ENCODE assay signal across 8 cellular contexts in genomic region chr1:52034050-52034384, GRCh38. TPM values are rescaled to one million over a fixed set of nuclear protein-coding genes. Genes with fewer than 3 reads are reported as not detected.
DNase-seq lines count a peak whose midpoint lies in the region; ATAC-seq, FAIRE-seq and TF ChIP-seq lines count a peak whose summit lies in the region.

No MANE protein-coding gene starts in this region.

- peak overlapping the region in 2 of 3 experiments; percentile 80 to 94 for H3K4me3 ChIP-seq in keratinocyte (ENCODE audit: control insufficient read depth in 2 of 3, extremely low read depth in 1 of 3, insufficient read depth in 2 of 3, low read depth in 1 of 3, low read length in 3 of 3)
- peak overlapping the region; percentile 77 to 97 for H3K4me3 ChIP-seq in stomach smooth muscle (ENCODE audit: low read length in 2 of 2)

- peak overlapping the region; percentile 91 for H2AFZ ChIP-seq in keratinocyte (ENCODE audit: control insufficient read depth, low read length)

- H3K4me2 ChIP-seq in keratinocyte (ENCODE audit: control insufficient read depth, extremely low read depth, insufficient read depth, low read depth, low read length): peak overlapping the region; percentile 84

- ATAC-seq in HG02798 (IDR thresholded peaks at IDR 0.05; ENCODE audit: poor library complexity, unreplicated experiment): no peak

- H3K79me2 ChIP-seq in keratinocyte (ENCODE audit: control insufficient read depth, insufficient read depth, low read length): peaks cover 32% of the 10 kb centered on the region

- peak; percentile 31 for DNase-seq in NCI-H2227 (lab: John Stamatoyannopoulos, UW; ENCODE audit: unreplicated experiment)
- no peak for DNase-seq in NCI-H2227 treated with DMSO at 0.1 percent for 48 hours (lab: John Stamatoyannopoulos, UW)
- DNase-seq in activated naive CD8-positive, alpha-beta T cell treated with anti-CD3 and anti-CD28 coated beads for 36 hours: no peak
- no peak for DNase-seq in keratinocyte (ENCODE audit: low read depth, low spot score)
- DNase-seq in nucleus accumbens (lab: John Stamatoyannopoulos, UW): no peak
- DNase-seq in SW480 (ENCODE audit: low spot score): no peak

- H3K9me1 ChIP-seq in keratinocyte (ENCODE audit: control insufficient read depth, extremely low read depth, insufficient read depth, low read length): no peaks in the 10 kb centered on the region

- peak overlapping the region; percentile 92 for H3K27ac Mint-ChIP-seq in activated naive CD8-positive, alpha-beta T cell treated with anti-CD3 and anti-CD28 coated beads for 36 hours

- H3K27ac ChIP-seq in keratinocyte (ENCODE audit: control insufficient read depth, insufficient read depth, low read length) (peak overlapping the region; percentile 78), stomach smooth muscle (ENCODE audit: low read length) (peak overlapping the region; percentile 59)

- no peaks in the 10 kb centered on the region for H3K9me3 Mint-ChIP-seq in activated naive CD8-positive, alpha-beta T cell treated with anti-CD3 and anti-CD28 coated beads for 36 hours

- H3K36me3 ChIP-seq in keratinocyte (ENCODE audit: control insufficient read depth in 2 of 2, extremely low read depth in 1 of 2, insufficient read depth in 2 of 2, low read length in 2 of 2) (peaks cover 0 to 2% of the 10 kb centered on the region in 2 experiments), stomach smooth muscle (ENCODE audit: control insufficient read depth in 2 of 2, insufficient read depth in 2 of 2, low read length in 2 of 2) (peaks cover 0 to under 1% of the 10 kb centered on the region in 2 donors)

- dilution Hi-C loops in keratinocyte (cut with MboI; ENCODE audit: extremely low pct_ligation_motif_present, low sequenced_read_pairs): no loop called here

- peak overlapping the region; percentile 92 for H3K4me3 Mint-ChIP-seq in activated naive CD8-positive, alpha-beta T cell treated with anti-CD3 and anti-CD28 coated beads for 36 hours

- H3K4me1 ChIP-seq in keratinocyte (ENCODE audit: control insufficient read depth, extremely low read depth, insufficient read depth, low read length) (peaks cover 21% of the 10 kb centered on the region), stomach smooth muscle (ENCODE audit: control insufficient read depth, insufficient read depth, low read length) (peaks cover 12% of the 10 kb centered on the region)

- peaks cover 40% of the 10 kb centered on the region for H3K36me3 Mint-ChIP-seq in activated naive CD8-positive, alpha-beta T cell treated with anti-CD3 and anti-CD28 coated beads for 36 hours

- H3K4me1 Mint-ChIP-seq in activated naive CD8-positive, alpha-beta T cell treated with anti-CD3 and anti-CD28 coated beads for 36 hours: peaks cover 26% of the 10 kb centered on the region

- TF ChIP-seq CTCF in keratinocyte (optimal IDR thresholded peaks at IDR 0.05 in 1 of 3, IDR thresholded peaks at IDR 0.05 in 1 of 3, conservative IDR thresholded peaks at IDR 0.05 in 1 of 3; ENCODE audit: extremely low read depth in 1 of 3, insufficient read depth in 2 of 3, low read length in 3 of 3): no peak

- H3K9me3 ChIP-seq in keratinocyte (ENCODE audit: control insufficient read depth, low read depth, low read length) (no peaks in the 10 kb centered on the region), stomach smooth muscle (ENCODE audit: control insufficient read depth in 2 of 2, low read length in 2 of 2) (no peaks in the 10 kb centered on the region)

- FAIRE-seq in keratinocyte (lab: Jason Lieb, UNC): no peak

- H3K9ac ChIP-seq in keratinocyte (ENCODE audit: control insufficient read depth, extremely low read depth, insufficient read depth, low read length) (peak overlapping the region; percentile 90), stomach smooth muscle (ENCODE audit: low read length in 2 of 2) (peak overlapping the region; percentile 73 to 82)

- H3K27me3 ChIP-seq in keratinocyte (ENCODE audit: control insufficient read depth, extremely low read depth, insufficient read depth, low read length): no peaks in the 10 kb centered on the region
- no peaks in the 10 kb centered on the region for H3K27me3 ChIP-seq in stomach smooth muscle (ENCODE audit: control insufficient read depth in 1 of 2, insufficient read depth in 2 of 2, low read length in 2 of 2)

- H3K27me3 Mint-ChIP-seq in activated naive CD8-positive, alpha-beta T cell treated with anti-CD3 and anti-CD28 coated beads for 36 hours: no peaks in the 10 kb centered on the region

- peaks cover 9% of the 10 kb centered on the region for H4K20me1 ChIP-seq in keratinocyte (ENCODE audit: control insufficient read depth, extremely low read depth, insufficient read depth, low read length)

RNA-seq across cellular contexts. Expression of gene KTI12, which starts 0.4 kb away (rescaled TPM):
- 10 to 100 TPM; 17.6 to 18.1 TPM for total RNA-seq in activated naive CD8-positive, alpha-beta T cell treated with anti-CD3 and anti-CD28 coated beads for 36 hours
- 7.4 to 11.9 TPM (median 8.1 TPM) in 3 replicates for polyA plus RNA-seq in keratinocyte
- polyA plus RNA-seq in keratinocyte (2011; ENCODE audit: low read depth): 3.8 TPM
- polyA plus RNA-seq in keratinocyte (2011; cell fraction: cytosol; rRNA removed): 7.9 and 9.1 TPM in 2 replicates
- 8.5 and 10.2 TPM in 2 replicates for polyA plus RNA-seq in keratinocyte (2011; cell fraction: nucleus; rRNA removed)
- 7.2 and 11.1 TPM in 2 replicates for polyA plus RNA-seq in keratinocyte (2012; ENCODE audit: low replicate concordance)
- 4.7 to 7.6 TPM (median 7.1 TPM) in 3 replicates for polyA minus RNA-seq in keratinocyte
- 4.2 TPM for polyA minus RNA-seq in keratinocyte (2011; cell fraction: cytosol; rRNA and poly(A)+ RNA removed)
- polyA minus RNA-seq in keratinocyte (2011; cell fraction: nucleus; rRNA and poly(A)+ RNA removed): 4.1 and 5.0 TPM in 2 replicates

RNA-seq across cellular contexts. Expression of gene TXNDC12, which starts 21.0 kb away (rescaled TPM):
- 10 to 100 TPM; 33.3 to 36.1 TPM for total RNA-seq in activated naive CD8-positive, alpha-beta T cell treated with anti-CD3 and anti-CD28 coated beads for 36 hours
- polyA plus RNA-seq in keratinocyte: 26.5 to 28.2 TPM (median 26.5 TPM) in 3 replicates
- polyA plus RNA-seq in keratinocyte (2011; ENCODE audit: low read depth): 28.6 TPM
- polyA plus RNA-seq in keratinocyte (2011; cell fraction: cytosol; rRNA removed): 22.8 and 23.9 TPM in 2 replicates
- polyA plus RNA-seq in keratinocyte (2011; cell fraction: nucleus; rRNA removed): 20.7 and 22.9 TPM in 2 replicates
- polyA plus RNA-seq in keratinocyte (2012; ENCODE audit: low replicate concordance): 39.5 and 42.1 TPM in 2 replicates
- polyA minus RNA-seq in keratinocyte: 11.0 to 15.2 TPM (median 12.3 TPM) in 3 replicates
- polyA minus RNA-seq in keratinocyte (2011; cell fraction: cytosol; rRNA and poly(A)+ RNA removed): 90.0 TPM
- polyA minus RNA-seq in keratinocyte (2011; cell fraction: nucleus; rRNA and poly(A)+ RNA removed): 12.3 and 12.5 TPM in 2 replicates

RNA-seq across cellular contexts. Expression of gene BTF3L4, which starts 22.1 kb away (rescaled TPM):
- total RNA-seq in activated naive CD8-positive, alpha-beta T cell treated with anti-CD3 and anti-CD28 coated beads for 36 hours: 10 to 100 TPM; 40.2 to 43.2 TPM
- polyA plus RNA-seq in keratinocyte: 31.8 to 55.4 TPM (median 35.8 TPM) in 3 replicates
- 64.1 TPM for polyA plus RNA-seq in keratinocyte (2011; ENCODE audit: low read depth)
- 32.9 and 65.9 TPM in 2 replicates for polyA plus RNA-seq in keratinocyte (2011; cell fraction: cytosol; rRNA removed)
- 24.1 and 33.0 TPM in 2 replicates for polyA plus RNA-seq in keratinocyte (2011; cell fraction: nucleus; rRNA removed)
- 33.9 and 49.9 TPM in 2 replicates for polyA plus RNA-seq in keratinocyte (2012; ENCODE audit: low replicate concordance)
- polyA minus RNA-seq in keratinocyte: 6.0 to 30.2 TPM (median 18.9 TPM) in 3 replicates
- polyA minus RNA-seq in keratinocyte (2011; cell fraction: cytosol; rRNA and poly(A)+ RNA removed): 22.8 TPM
- polyA minus RNA-seq in keratinocyte (2011; cell fraction: nucleus; rRNA and poly(A)+ RNA removed): 8.8 and 16.3 TPM in 2 replicates

RNA-seq across cellular contexts. Expression of gene RAB3B, which starts 43.5 kb away (rescaled TPM):
- under 1 TPM; 0.06 to 0.08 TPM for total RNA-seq in activated naive CD8-positive, alpha-beta T cell treated with anti-CD3 and anti-CD28 coated beads for 36 hours
- polyA plus RNA-seq in keratinocyte: 1.2 to 4.7 TPM (median 2.6 TPM) in 3 replicates
- 0.64 TPM for polyA plus RNA-seq in keratinocyte (2011; ENCODE audit: low read depth)
- 2.2 and 3.3 TPM in 2 replicates for polyA plus RNA-seq in keratinocyte (2011; cell fraction: cytosol; rRNA removed)
- polyA plus RNA-seq in keratinocyte (2011; cell fraction: nucleus; rRNA removed): 2.4 and 2.6 TPM in 2 replicates
- polyA plus RNA-seq in keratinocyte (2012; ENCODE audit: low replicate concordance): 0.54 and 5.9 TPM in 2 replicates
- 2.9 to 8.0 TPM (median 7.9 TPM) in 3 replicates for polyA minus RNA-seq in keratinocyte
- polyA minus RNA-seq in keratinocyte (2011; cell fraction: cytosol; rRNA and poly(A)+ RNA removed): 3.6 TPM
- 2.5 and 5.1 TPM in 2 replicates for polyA minus RNA-seq in keratinocyte (2011; cell fraction: nucleus; rRNA and poly(A)+ RNA removed)
